ENCODE assay signal across 10 cellular contexts in genomic region chr2:185208261-185208660, GRCh38.
DNase-seq lines count a peak whose midpoint lies in the region; ATAC-seq, FAIRE-seq and TF ChIP-seq lines count a peak whose summit lies in the region.
"Had no signal": no experiment of that assay in that cellular context is flagged by ENCODE, and none has a peak within 500 bp of the region (broad histone marks: within the 10 kb centered on the region; RNA-seq: fewer than 3 reads in every experiment).

No MANE protein-coding gene starts in this region.

- no peak overlapping the region for H4K91ac ChIP-seq in neuronal stem cell (ENCODE audit: low read depth, low read length, poor library complexity)

- peak; percentile 76 for ATAC-seq in GM12878

- no peak overlapping the region for H3K4me3 ChIP-seq in GM12878
- H3K4me3 ChIP-seq in neuronal stem cell (ENCODE audit: low read length in 2 of 2) = no peak overlapping the region
- H3K4me3 ChIP-seq in testis = no peak overlapping the region

- no peaks in the 10 kb centered on the region for H4K20me1 ChIP-seq in GM12878 (ENCODE audit: control insufficient read depth, insufficient read depth)

- H3K79me2 ChIP-seq in GM12878 (ENCODE audit: control insufficient read depth, insufficient read depth, low read length) = no peaks in the 10 kb centered on the region

- H2BK15ac ChIP-seq in neuronal stem cell (ENCODE audit: low read length) = no peak overlapping the region

- intact Hi-C loops in GM12878 (cut with micrococcal nuclease; ENCODE audit: unreplicated experiment) = loop anchor here (5.0 to 10.0 kb wide), 2 partner anchors 74 to 527 kb away; partner anchors contain the start of gene FSIP2
- intact Hi-C loops in testis (cut with DNase I; ENCODE audit: low total_unique reads) = no loop called here

- no peak overlapping the region for H3K4ac ChIP-seq in neuronal stem cell (ENCODE audit: low read length)

- H3K36me3 ChIP-seq in GM12878 (ENCODE audit: control insufficient read depth in 2 of 2, insufficient read depth in 2 of 2, low read length in 1 of 2) (no peaks in the 10 kb centered on the region), neuronal stem cell (replicated peaks in 1 of 2; ENCODE audit: control insufficient read depth in 2 of 2, insufficient read depth in 2 of 2, low read length in 2 of 2) (no peaks in the 10 kb centered on the region), testis (ENCODE audit: low read depth, missing control alignments) (no peaks in the 10 kb centered on the region)

- no TSS peak for BruUV-seq in GM12878 (replicated peaks; lab: Mats Ljungman, UMichigan)

- no peaks in the 10 kb centered on the region for H3K4me1 ChIP-seq in GM12878 (ENCODE audit: control insufficient read depth, insufficient read depth, low read length)
- H3K4me1 ChIP-seq in neuronal stem cell (ENCODE audit: control insufficient read depth in 2 of 2, insufficient read depth in 1 of 2, low read depth in 1 of 2, low read length in 2 of 2) = no peaks in the 10 kb centered on the region
- H3K4me1 ChIP-seq in testis = no peaks in the 10 kb centered on the region

- DNase-seq in DMS153 treated with DMSO at 0.1 percent for 48 hours (lab: John Stamatoyannopoulos, UW; ENCODE audit: unreplicated experiment) = peak; percentile 3
- DNase-seq in DMS153 (lab: John Stamatoyannopoulos, UW) = no peak
- peak; percentile 39 for DNase-seq in NAMALWA (ENCODE audit: low spot score)
- no peak for DNase-seq in GM12878 (ENCODE audit: low read depth, low spot score)
- DNase-seq in neuronal stem cell (ENCODE audit: low spot score) = peak; percentile 48
- no peak for DNase-seq in testis
- DNase-seq in hepatic stellate cell (ENCODE audit: low spot score) = no peak
- DNase-seq in NCI-H128 (lab: John Stamatoyannopoulos, UW; ENCODE audit: unreplicated experiment) = no peak
- DNase-seq: IMR-90 had no signal

- H3K27me3 ChIP-seq in GM12878 (replicated peaks in 1 of 2; ENCODE audit: control insufficient read depth in 2 of 2, insufficient read depth in 2 of 2, low read length in 1 of 2) (no peaks in the 10 kb centered on the region), neuronal stem cell (ENCODE audit: control insufficient read depth in 3 of 3, insufficient read depth in 3 of 3, low read depth in 1 of 3, low read length in 3 of 3) (no peaks in the 10 kb centered on the region), testis (no peaks in the 10 kb centered on the region)

- POLR2A ChIA-PET in GM12878 (lab: Charles Lee) = no interaction called here

- TF ChIP-seq RAD21 in GM12878 (IDR thresholded peaks at IDR 0.05; ENCODE audit: insufficient read depth, low read depth, low read length) = peak; percentile 54

- 0% methylated on average over 1 of the region's 1 CpG for WGBS in GM12878 (ENCODE audit: insufficient coverage, insufficient replicate concordance, low lambda C conversion rate, missing lambda C conversion rate)
- WGBS in neuronal stem cell (ENCODE audit: extremely low coverage in 2 of 2, insufficient read length in 2 of 2, insufficient replicate concordance in 1 of 2), 2 donors = no CpG with 5 or more reads among the region's 1 CpG
- WGBS in testis, 2 donors = 35 to 37% methylated on average over 1 of the region's 1 CpG

- no peak overlapping the region for H2AK5ac ChIP-seq in neuronal stem cell (ENCODE audit: low read depth, low read length)

- SMC1A ChIA-PET in GM12878 (lab: Charles Lee; ENCODE audit: uncharacterized antibody, unreplicated experiment) = interaction anchor here (0.6 to 3.1 kb wide), 7 partner anchors 9 to 531 kb away, joined by 3 to 70 read pairs (median 3); partner anchors contain the start of gene FSIP2

- no peak overlapping the region for H2BK5ac ChIP-seq in neuronal stem cell (ENCODE audit: low read length)

- H3K14ac ChIP-seq in neuronal stem cell (ENCODE audit: low read length) = no peak overlapping the region

- TF ChIP-seq EP300 in GM12878 (IDR thresholded peaks at IDR 0.05; ENCODE audit: borderline replicate concordance in 1 of 2, control insufficient read depth in 1 of 2, low read depth in 2 of 2, low read length in 2 of 2) = no peak

- H3K9me3 ChIP-seq in GM12878 (replicated peaks; ENCODE audit: control insufficient read depth, insufficient read depth, low read length) (no peaks in the 10 kb centered on the region), neuronal stem cell (replicated peaks in 1 of 2; ENCODE audit: control insufficient read depth in 2 of 2, insufficient read depth in 1 of 2, low read depth in 1 of 2, low read length in 2 of 2) (no peaks in the 10 kb centered on the region), testis (no peaks in the 10 kb centered on the region)

- H2BK12ac ChIP-seq in neuronal stem cell (ENCODE audit: low read length) = no peak overlapping the region

- CTCF ChIA-PET in GM12878 (lab: Yijun Ruan, JAX) = interaction anchor here (0.6 to 9.0 kb wide), 15 partner anchors 10 to 1434 kb away, joined by 3 to 149 read pairs (median 3); partner anchors contain the start of gene FSIP2

- no peaks in the 10 kb centered on the region for H3K79me1 ChIP-seq in neuronal stem cell (ENCODE audit: low read depth, low read length)

- RAD21 ChIA-PET in GM12878 (lab: Charles Lee; ENCODE audit: unreplicated experiment) = interaction anchor here (0.6 to 9.3 kb wide), 6 partner anchors 15 to 597 kb away, joined by 3 to 112 read pairs (median 4); no protein-coding TSS in a partner anchor

- H4K8ac ChIP-seq in neuronal stem cell (ENCODE audit: low read depth, low read length) = no peak overlapping the region

- no peak overlapping the region for H3K23ac ChIP-seq in neuronal stem cell (ENCODE audit: low read depth, low read length, poor library complexity)

- H3K18ac ChIP-seq in neuronal stem cell (ENCODE audit: low read length) = no peak overlapping the region

- H3K9ac ChIP-seq in GM12878 (ENCODE audit: control insufficient read depth, insufficient read depth, low read length) = no peak overlapping the region
- H3K9ac ChIP-seq in neuronal stem cell (ENCODE audit: low read depth, low read length, poor library complexity) = no peak overlapping the region

- no peak overlapping the region for H3K27ac ChIP-seq in GM12878 (ENCODE audit: control insufficient read depth, insufficient read depth)
- no peak overlapping the region for H3K27ac ChIP-seq in neuronal stem cell (replicated peaks; ENCODE audit: low read length)
- H3K27ac ChIP-seq in testis = no peak overlapping the region

- FAIRE-seq in GM12878 (lab: Jason Lieb, UNC) = no peak
- FAIRE-seq: A204.1 had no signal

- no peak overlapping the region for H3K4me2 ChIP-seq in GM12878 (ENCODE audit: control insufficient read depth, insufficient read depth)
- no peak overlapping the region for H3K4me2 ChIP-seq in neuronal stem cell (ENCODE audit: insufficient read depth, low read length, poor library complexity, severe bottlenecking)

- no peak overlapping the region for H2BK120ac ChIP-seq in neuronal stem cell (ENCODE audit: low read depth, low read length)

- TF ChIP-seq POLR2A in GM12878 (IDR thresholded peaks at IDR 0.05; ENCODE audit: low read depth, low read length) (no peak), testis (IDR thresholded peaks at IDR 0.05) (no peak)

- TF ChIP-seq CTCF in GM12878 (IDR thresholded peaks at IDR 0.05 in 2 of 3, conservative IDR thresholded peaks at IDR 0.05 in 1 of 3; ENCODE audit: control insufficient read depth in 2 of 3, extremely low read depth in 1 of 3, insufficient read depth in 1 of 3, low read depth in 3 of 3, low read length in 3 of 3) (peak; percentile 31 to 51 (median 46); a peak in 5 of 6 replicates), testis (IDR thresholded peaks at IDR 0.05) (no peak)

- H2AFZ ChIP-seq in GM12878 (ENCODE audit: control insufficient read depth, low read depth, low read length) (no peak overlapping the region), neuronal stem cell (ENCODE audit: low read length) (no peak overlapping the region)

- in situ Hi-C loops in GM12878 (cut with MboI) = no loop called here

TF ChIP-seq in GM12878, 131 proteins besides CTCF, POLR2A, EP300 and RAD21:
- TF ChIP-seq TARDBP (IDR thresholded peaks at IDR 0.05; ENCODE audit: borderline replicate concordance) (no peak), SMC3 (IDR thresholded peaks at IDR 0.05; ENCODE audit: borderline replicate concordance, low read length) (peak; percentile 29; the same call in 1 of the 2 replicates), RCOR1 (conservative IDR thresholded peaks at IDR 0.05; ENCODE audit: low read depth, low read length) (no peak)

Comparison
In these comparisons a context has a peak if more than half of its experiments do, and no peak if none do; other contexts are left out.
1. DNase-seq: peak in DMS153 treated with DMSO at 0.1 percent for 48 hours (single experiment), NAMALWA (single experiment) and neuronal stem cell (single experiment); none in DMS153 (single experiment), GM12878 (single experiment), testis (single experiment), hepatic stellate cell (single experiment) and NCI-H128 (single experiment).
2. CTCF ChIP-seq: peak in GM12878 (3 of 3); none in testis (0 of 3).